Comparison of ENCODE assay signal across 2 cellular contexts in genomic region chr1:145773423-145773822, GRCh38.
A peak's percentile ranks its signal among the peaks of the same experiment; 100 is the strongest.
TF ChIP-seq lines count a peak whose summit lies in the region.

No MANE protein-coding gene starts in this region.

TF ChIP-seq in GM23338, 12 proteins besides CTCF, POLR2A, EP300 and RAD21:
- TF ChIP-seq NANOG (IDR thresholded peaks at IDR 0.05; ENCODE audit: borderline replicate concordance) (no peak), REST (IDR thresholded peaks at IDR 0.05; ENCODE audit: unreplicated experiment) (no peak), ZNF114 (CRISPR knock-in tag; IDR thresholded peaks at IDR 0.05) (no peak), STAT1 (IDR thresholded peaks at IDR 0.05; ENCODE audit: unreplicated experiment) (no peak), EZH2phosphoT487 (IDR thresholded peaks at IDR 0.05; ENCODE audit: unreplicated experiment) (no peak), ZNF462 (CRISPR knock-in tag; IDR thresholded peaks at IDR 0.05) (no peak), ZNF331 (CRISPR knock-in tag; IDR thresholded peaks at IDR 0.05; ENCODE audit: low read depth) (no peak), EZH2 (IDR thresholded peaks at IDR 0.05; ENCODE audit: low read depth, unreplicated experiment) (no peak), ETS1 (IDR thresholded peaks at IDR 0.05) (no peak), CREB1 (CRISPR knock-in tag; IDR thresholded peaks at IDR 0.05; ENCODE audit: low read depth) (no peak), JUNB (IDR thresholded peaks at IDR 0.05; ENCODE audit: unreplicated experiment) (no peak), POLR2AphosphoS5 (IDR thresholded peaks at IDR 0.05; ENCODE audit: low read depth) (no peak)

TF ChIP-seq in GM12878, 131 proteins besides CTCF, POLR2A, EP300 and RAD21:
- peak; percentile 32; the same call in 1 of the 2 replicates for TF ChIP-seq SPI1 (IDR thresholded peaks at IDR 0.05; ENCODE audit: borderline replicate concordance, insufficient read depth, low read depth, low read length)
- TF ChIP-seq ELK1 (IDR thresholded peaks at IDR 0.05; ENCODE audit: low read depth, low read length) = no peak
